1 cellular context compared by ENCODE assay signal in the genomic region with DNA sequence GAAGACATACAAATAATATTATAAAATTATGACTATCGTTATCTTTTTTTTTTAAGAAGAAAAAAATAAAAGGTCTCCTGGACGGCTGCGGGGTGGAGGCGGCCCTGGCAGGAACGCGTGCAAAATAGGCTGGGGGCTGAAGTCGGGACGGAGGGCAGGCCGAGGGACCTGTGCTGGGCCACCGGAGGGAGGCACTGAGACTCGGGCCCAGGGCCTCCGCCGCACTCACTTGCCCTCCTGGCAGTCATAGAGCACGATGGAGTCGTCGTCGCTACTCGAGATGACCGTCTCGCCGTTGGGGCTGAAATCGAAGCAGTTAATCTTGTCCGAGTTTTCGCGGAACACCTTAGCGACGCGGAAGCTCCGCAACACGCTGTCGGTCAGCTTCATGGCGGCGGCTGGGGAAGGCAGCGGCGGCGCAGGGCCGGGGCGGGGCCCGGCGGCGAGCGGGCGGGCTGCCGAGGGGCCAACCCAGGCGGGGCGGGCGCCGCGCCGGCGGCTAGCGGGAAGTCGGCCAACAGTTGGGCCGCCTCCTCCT.
TF ChIP-seq lines count a peak whose summit lies in the region.

No MANE protein-coding gene starts in this region.

TF ChIP-seq in K562, 482 proteins besides CTCF, POLR2A, EP300 and RAD21 (continues in another document):
- TF ChIP-seq ESRRA (IDR thresholded peaks at IDR 0.05; ENCODE audit: borderline replicate concordance, low read depth) (peak; percentile 9; the same call in 1 of the 2 replicates), ELF1 (tag; IDR thresholded peaks at IDR 0.05) (peak; percentile 53), ZNF431 (CRISPR knock-in tag; IDR thresholded peaks at IDR 0.05) (no peak), NR2F6 (CRISPR knock-in tag; IDR thresholded peaks at IDR 0.05) (no peak), MGA (IDR thresholded peaks at IDR 0.05) (0 out of 2 replicates have a peak, but pooled peaks have one; percentile 23), ZFX (CRISPR knock-in tag; IDR thresholded peaks at IDR 0.05) (peak; percentile 84), HMGXB4 (CRISPR knock-in tag; IDR thresholded peaks at IDR 0.05) (0 out of 2 replicates have a peak, but pooled peaks have one; percentile 21), PRDM10 (IDR thresholded peaks at IDR 0.05; ENCODE audit: partially characterized antibody) (no peak), HMGN3 (IDR thresholded peaks at IDR 0.05; ENCODE audit: borderline replicate concordance, extremely low read depth, insufficient read length, low read depth, low read length) (peak; percentile 6), SAP30 (IDR thresholded peaks at IDR 0.05; ENCODE audit: borderline replicate concordance, insufficient read depth, low read depth, low read length, poor library complexity, severe bottlenecking) (peak; percentile 76), ZNF140 (CRISPR knock-in tag; IDR thresholded peaks at IDR 0.05) (no peak), L3MBTL2 (IDR thresholded peaks at IDR 0.05) (peak; percentile 16; the same call in 1 of the 2 replicates), ZNF212 (CRISPR knock-in tag; IDR thresholded peaks at IDR 0.05) (no peak), USF1 (CRISPR knock-in tag; IDR thresholded peaks at IDR 0.05) (no peak), NONO (IDR thresholded peaks at IDR 0.05; ENCODE audit: low read depth in 2 of 2, low read length in 1 of 2) (0 out of 4 replicates have a peak, but pooled peaks of 1 of the 2 experiments have one; percentile 12), CREM (IDR thresholded peaks at IDR 0.05; ENCODE audit: low read depth) (0 out of 2 replicates have a peak, but pooled peaks have one; percentile 1), CHD1 (IDR thresholded peaks at IDR 0.05; ENCODE audit: low read length) (peak; percentile 90), GATAD2B (IDR thresholded peaks at IDR 0.05; ENCODE audit: borderline replicate concordance) (peak; percentile 10; the same call in 1 of the 2 replicates), ZC3H4 (CRISPR knock-in tag; IDR thresholded peaks at IDR 0.05; ENCODE audit: borderline replicate concordance) (peak; percentile 70; the same call in 1 of the 2 replicates), ZNF561 (CRISPR knock-in tag; conservative IDR thresholded peaks at IDR 0.05) (no peak), ZFP36 (IDR thresholded peaks at IDR 0.05; ENCODE audit: low read depth, low read length, partially characterized antibody) (peak; percentile 31)
- TF ChIP-seq, protein P1, sequence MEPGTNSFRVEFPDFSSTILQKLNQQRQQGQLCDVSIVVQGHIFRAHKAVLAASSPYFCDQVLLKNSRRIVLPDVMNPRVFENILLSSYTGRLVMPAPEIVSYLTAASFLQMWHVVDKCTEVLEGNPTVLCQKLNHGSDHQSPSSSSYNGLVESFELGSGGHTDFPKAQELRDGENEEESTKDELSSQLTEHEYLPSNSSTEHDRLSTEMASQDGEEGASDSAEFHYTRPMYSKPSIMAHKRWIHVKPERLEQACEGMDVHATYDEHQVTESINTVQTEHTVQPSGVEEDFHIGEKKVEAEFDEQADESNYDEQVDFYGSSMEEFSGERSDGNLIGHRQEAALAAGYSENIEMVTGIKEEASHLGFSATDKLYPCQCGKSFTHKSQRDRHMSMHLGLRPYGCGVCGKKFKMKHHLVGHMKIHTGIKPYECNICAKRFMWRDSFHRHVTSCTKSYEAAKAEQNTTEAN (CRISPR knock-in tag; IDR thresholded peaks at IDR 0.05), result 0 out of 2 replicates have a peak, but pooled peaks have one; percentile 32
- TF ChIP-seq, protein P2, sequence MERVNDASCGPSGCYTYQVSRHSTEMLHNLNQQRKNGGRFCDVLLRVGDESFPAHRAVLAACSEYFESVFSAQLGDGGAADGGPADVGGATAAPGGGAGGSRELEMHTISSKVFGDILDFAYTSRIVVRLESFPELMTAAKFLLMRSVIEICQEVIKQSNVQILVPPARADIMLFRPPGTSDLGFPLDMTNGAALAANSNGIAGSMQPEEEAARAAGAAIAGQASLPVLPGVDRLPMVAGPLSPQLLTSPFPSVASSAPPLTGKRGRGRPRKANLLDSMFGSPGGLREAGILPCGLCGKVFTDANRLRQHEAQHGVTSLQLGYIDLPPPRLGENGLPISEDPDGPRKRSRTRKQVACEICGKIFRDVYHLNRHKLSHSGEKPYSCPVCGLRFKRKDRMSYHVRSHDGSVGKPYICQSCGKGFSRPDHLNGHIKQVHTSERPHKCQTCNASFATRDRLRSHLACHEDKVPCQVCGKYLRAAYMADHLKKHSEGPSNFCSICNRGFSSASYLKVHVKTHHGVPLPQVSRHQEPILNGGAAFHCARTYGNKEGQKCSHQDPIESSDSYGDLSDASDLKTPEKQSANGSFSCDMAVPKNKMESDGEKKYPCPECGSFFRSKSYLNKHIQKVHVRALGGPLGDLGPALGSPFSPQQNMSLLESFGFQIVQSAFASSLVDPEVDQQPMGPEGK (CRISPR knock-in tag; IDR thresholded peaks at IDR 0.05; ENCODE audit: borderline replicate concordance), result no peak
- TF ChIP-seq, protein P3, sequence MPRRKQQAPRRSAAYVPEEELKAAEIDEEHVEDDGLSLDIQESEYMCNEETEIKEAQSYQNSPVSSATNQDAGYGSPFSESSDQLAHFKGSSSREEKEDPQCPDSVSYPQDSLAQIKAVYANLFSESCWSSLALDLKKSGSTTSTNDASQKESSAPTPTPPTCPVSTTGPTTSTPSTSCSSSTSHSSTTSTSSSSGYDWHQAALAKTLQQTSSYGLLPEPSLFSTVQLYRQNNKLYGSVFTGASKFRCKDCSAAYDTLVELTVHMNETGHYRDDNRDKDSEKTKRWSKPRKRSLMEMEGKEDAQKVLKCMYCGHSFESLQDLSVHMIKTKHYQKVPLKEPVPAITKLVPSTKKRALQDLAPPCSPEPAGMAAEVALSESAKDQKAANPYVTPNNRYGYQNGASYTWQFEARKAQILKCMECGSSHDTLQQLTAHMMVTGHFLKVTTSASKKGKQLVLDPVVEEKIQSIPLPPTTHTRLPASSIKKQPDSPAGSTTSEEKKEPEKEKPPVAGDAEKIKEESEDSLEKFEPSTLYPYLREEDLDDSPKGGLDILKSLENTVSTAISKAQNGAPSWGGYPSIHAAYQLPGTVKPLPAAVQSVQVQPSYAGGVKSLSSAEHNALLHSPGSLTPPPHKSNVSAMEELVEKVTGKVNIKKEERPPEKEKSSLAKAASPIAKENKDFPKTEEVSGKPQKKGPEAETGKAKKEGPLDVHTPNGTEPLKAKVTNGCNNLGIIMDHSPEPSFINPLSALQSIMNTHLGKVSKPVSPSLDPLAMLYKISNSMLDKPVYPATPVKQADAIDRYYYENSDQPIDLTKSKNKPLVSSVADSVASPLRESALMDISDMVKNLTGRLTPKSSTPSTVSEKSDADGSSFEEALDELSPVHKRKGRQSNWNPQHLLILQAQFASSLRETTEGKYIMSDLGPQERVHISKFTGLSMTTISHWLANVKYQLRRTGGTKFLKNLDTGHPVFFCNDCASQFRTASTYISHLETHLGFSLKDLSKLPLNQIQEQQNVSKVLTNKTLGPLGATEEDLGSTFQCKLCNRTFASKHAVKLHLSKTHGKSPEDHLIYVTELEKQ (CRISPR knock-in tag; IDR thresholded peaks at IDR 0.05), result no peak
